In the genomic region with DNA sequence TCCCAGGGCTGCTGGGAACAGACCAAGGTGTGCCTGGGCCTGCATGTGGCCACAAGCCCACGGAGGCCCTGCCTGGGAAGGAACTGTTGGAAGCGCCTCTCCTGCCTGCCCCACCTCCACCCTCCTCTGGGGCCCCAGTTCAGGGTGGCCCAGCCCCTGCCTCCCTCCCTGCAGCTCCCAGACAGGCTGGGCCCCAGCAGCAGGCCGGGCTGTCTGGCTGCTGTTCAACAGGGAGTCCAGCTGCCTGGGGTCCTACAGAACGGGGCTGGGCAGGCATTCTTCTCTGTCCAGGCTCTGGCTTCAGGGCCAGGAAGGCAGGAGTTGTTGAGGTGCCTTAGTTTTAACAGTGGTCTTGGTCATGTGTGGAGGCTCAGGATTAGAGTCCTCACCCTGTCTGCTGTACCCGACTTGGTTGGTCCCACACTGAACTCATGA, we compare ENCODE assay signal across 12 cellular contexts. TPM values are rescaled to one million over a fixed set of nuclear protein-coding genes. Genes with fewer than 3 reads are reported as not detected.
DNase-seq lines count a peak whose midpoint lies in the region; ATAC-seq and TF ChIP-seq lines count a peak whose summit lies in the region.
"Had no signal": no experiment of that assay in that cellular context is flagged by ENCODE, and none has a peak within 500 bp of the region (broad histone marks: within the 10 kb centered on the region; RNA-seq: fewer than 3 reads in every experiment).

No MANE protein-coding gene starts in this region.

- no peak overlapping the region for H2AFZ ChIP-seq in SK-N-SH (ENCODE audit: low read depth)

- 82% methylated on average over 2 of the region's 5 CpGs for WGBS in SK-N-SH (ENCODE audit: low lambda C conversion rate)

- no peak for TF ChIP-seq EP300 in SK-N-SH (IDR thresholded peaks at IDR 0.05; ENCODE audit: borderline replicate concordance in 1 of 2, low read depth in 1 of 2, low read length in 1 of 2)

- H3K27me3 ChIP-seq in SK-N-SH (ENCODE audit: insufficient read depth) (no peaks in the 10 kb centered on the region), tibial artery (no peaks in the 10 kb centered on the region)

- H3K27ac Mint-ChIP-seq in nephron = peak overlapping the region; percentile 89 to 98 (median 98)
- no peak overlapping the region for H3K27ac Mint-ChIP-seq in activated naive CD4-positive, alpha-beta T cell treated with anti-CD3 and anti-CD28 coated beads, Interleukin-2, amount 10 ng/mL, durations not matched to agents 7 days and 5 days
- H3K27ac Mint-ChIP-seq in activated CD8-positive, alpha-beta T cell treated with anti-CD3 and anti-CD28 coated beads, Interleukin-2, amount 10 ng/mL, durations not matched to agents 7 days and 5 days = no peak overlapping the region
- H3K27ac Mint-ChIP-seq: activated naive CD8-positive, alpha-beta T cell treated with anti-CD3 and anti-CD28 coated beads, Interleukin-2, amount 50 U/mL, for 24 hours had no signal

- intact Hi-C loops in tibial artery (cut with DNase I; ENCODE audit: low total_unique reads) = no loop called here

- peak overlapping the region; percentile 13 to 58 (median 39) for H3K4me3 Mint-ChIP-seq in nephron
- H3K4me3 Mint-ChIP-seq in activated naive CD4-positive, alpha-beta T cell treated with anti-CD3 and anti-CD28 coated beads, Interleukin-2, amount 10 ng/mL, durations not matched to agents 7 days and 5 days = no peak overlapping the region
- no peak overlapping the region for H3K4me3 Mint-ChIP-seq in activated CD8-positive, alpha-beta T cell treated with anti-CD3 and anti-CD28 coated beads, Interleukin-2, amount 10 ng/mL, durations not matched to agents 7 days and 5 days
- H3K4me3 Mint-ChIP-seq: activated naive CD8-positive, alpha-beta T cell treated with anti-CD3 and anti-CD28 coated beads, Interleukin-2, amount 50 U/mL, for 24 hours had no signal

- H4K20me1 ChIP-seq in SK-N-SH (ENCODE audit: insufficient read depth) = peaks cover 22% of the 10 kb centered on the region

- H3K9ac ChIP-seq in SK-N-SH = no peak overlapping the region

- H3F3A ChIP-seq in SK-N-SH (replicated peaks; ENCODE audit: insufficient read depth) = no peaks in the 10 kb centered on the region

- TF ChIP-seq CTCF in SK-N-SH (IDR thresholded peaks at IDR 0.05) (no peak), fibroblast of villous mesenchyme (IDR thresholded peaks at IDR 0.05; ENCODE audit: insufficient read depth, low read depth, low read length) (no peak), nephron (IDR thresholded peaks at IDR 0.05; ENCODE audit: unreplicated experiment in 3 of 3) (no peak), tibial artery (IDR thresholded peaks at IDR 0.05) (no peak)

- H3K36me3 ChIP-seq in SK-N-SH (replicated peaks in 1 of 2; ENCODE audit: control insufficient read depth in 1 of 2, insufficient read depth in 2 of 2, low read length in 1 of 2) (no peaks in the 10 kb centered on the region), tibial artery (no peaks in the 10 kb centered on the region)

- CTCF ChIA-PET in SK-N-SH (lab: Yijun Ruan, JAX) = interaction anchor here (1.0 to 2.0 kb wide), 4 partner anchors 48 to 613 kb away, joined by 4 to 7 read pairs (median 4); no protein-coding TSS in a partner anchor
- CTCF ChIA-PET in activated naive CD4-positive, alpha-beta T cell treated with anti-CD3 and anti-CD28 coated beads, Interleukin-2, amount 10 ng/mL, durations not matched to agents 7 days and 5 days (lab: Charles Lee) = no interaction called here
- CTCF ChIA-PET in activated CD8-positive, alpha-beta T cell treated with anti-CD3 and anti-CD28 coated beads, Interleukin-2, amount 10 ng/mL, durations not matched to agents 7 days and 5 days (lab: Charles Lee) = no interaction called here

- H3K4me2 ChIP-seq in SK-N-SH = no peak overlapping the region

- H3K27ac ChIP-seq in SK-N-SH (ENCODE audit: low read depth in 2 of 2, low read length in 1 of 2) (peak overlapping the region in 1 of 2 experiments; percentile 60; a peak in 1 of 4 replicates), tibial artery (peak overlapping the region; percentile 74 to 79)
- H3K27ac ChIP-seq: epithelial cell of prostate had no signal

- H3K4me1 ChIP-seq in SK-N-SH (ENCODE audit: control insufficient read depth in 1 of 2, insufficient read depth in 2 of 2, low read depth in 1 of 2, low read length in 1 of 2) = peaks cover 0 to 51% of the 10 kb centered on the region in 2 experiments; a peak in 1 of 4 replicates
- H3K4me1 ChIP-seq in tibial artery = peaks cover 5 to 90% (median 71%) of the 10 kb centered on the region in 4 donors

- H3K36me3 Mint-ChIP-seq in nephron (ENCODE audit: low read depth) = no peaks in the 10 kb centered on the region
- H3K36me3 Mint-ChIP-seq in activated naive CD4-positive, alpha-beta T cell treated with anti-CD3 and anti-CD28 coated beads, Interleukin-2, amount 10 ng/mL, durations not matched to agents 7 days and 5 days = no peaks in the 10 kb centered on the region
- H3K36me3 Mint-ChIP-seq in activated CD8-positive, alpha-beta T cell treated with anti-CD3 and anti-CD28 coated beads, Interleukin-2, amount 10 ng/mL, durations not matched to agents 7 days and 5 days (ENCODE audit: low read depth) = no peaks in the 10 kb centered on the region

- H3K27me3 Mint-ChIP-seq in nephron (ENCODE audit: low read depth) = no peaks in the 10 kb centered on the region
- H3K27me3 Mint-ChIP-seq in activated naive CD4-positive, alpha-beta T cell treated with anti-CD3 and anti-CD28 coated beads, Interleukin-2, amount 10 ng/mL, durations not matched to agents 7 days and 5 days = no peaks in the 10 kb centered on the region
- H3K27me3 Mint-ChIP-seq in activated CD8-positive, alpha-beta T cell treated with anti-CD3 and anti-CD28 coated beads, Interleukin-2, amount 10 ng/mL, durations not matched to agents 7 days and 5 days (ENCODE audit: low read depth) = no peaks in the 10 kb centered on the region
- H3K27me3 Mint-ChIP-seq: activated naive CD8-positive, alpha-beta T cell treated with anti-CD3 and anti-CD28 coated beads, Interleukin-2, amount 50 U/mL, for 24 hours had no signal

- H3K79me2 ChIP-seq in SK-N-SH (ENCODE audit: insufficient read depth) = no peaks in the 10 kb centered on the region

- POLR2A ChIA-PET in SK-N-SH (lab: Yijun Ruan, JAX) = interaction anchor here (1.9 kb wide), 1 partner anchor 11 kb away, joined by 10 read pairs; no protein-coding TSS in a partner anchor
- POLR2A ChIA-PET in activated CD8-positive, alpha-beta T cell treated with anti-CD3 and anti-CD28 coated beads, Interleukin-2, amount 10 ng/mL, durations not matched to agents 7 days and 5 days (lab: Charles Lee) = no interaction called here

- H3K9me3 ChIP-seq in SK-N-SH = no peaks in the 10 kb centered on the region
- H3K9me3 ChIP-seq in tibial artery = no peaks in the 10 kb centered on the region

- no peaks in the 10 kb centered on the region for H3K9me3 Mint-ChIP-seq in nephron
- H3K9me3 Mint-ChIP-seq in activated naive CD4-positive, alpha-beta T cell treated with anti-CD3 and anti-CD28 coated beads, Interleukin-2, amount 10 ng/mL, durations not matched to agents 7 days and 5 days = no peaks in the 10 kb centered on the region
- H3K9me3 Mint-ChIP-seq in activated CD8-positive, alpha-beta T cell treated with anti-CD3 and anti-CD28 coated beads, Interleukin-2, amount 10 ng/mL, durations not matched to agents 7 days and 5 days (ENCODE audit: insufficient read depth) = no peaks in the 10 kb centered on the region
- H3K9me3 Mint-ChIP-seq: activated naive CD8-positive, alpha-beta T cell treated with anti-CD3 and anti-CD28 coated beads, Interleukin-2, amount 50 U/mL, for 24 hours had no signal

- DNase-seq in SK-N-SH (peak; percentile 72), fibroblast of villous mesenchyme (ENCODE audit: low read depth) (peak; percentile 25), tibial artery (peak in 1 of 2 donors; percentile 68), NCI-H1105 (lab: John Stamatoyannopoulos, UW) (no peak), HK-2 (ENCODE audit: unreplicated experiment) (no peak)
- DNase-seq in activated naive CD4-positive, alpha-beta T cell treated with anti-CD3 and anti-CD28 coated beads, Interleukin-2, amount 10 ng/mL, durations not matched to agents 7 days and 5 days = no peak
- no peak for DNase-seq in activated CD8-positive, alpha-beta T cell treated with anti-CD3 and anti-CD28 coated beads, Interleukin-2, amount 10 ng/mL, durations not matched to agents 7 days and 5 days
- DNase-seq: activated CD4-positive, alpha-beta T cell treated with anti-CD3 and anti-CD28 coated beads, Interleukin-2, amount 50 U/mL, for 4 hours; activated naive CD8-positive, alpha-beta T cell treated with anti-CD3 and anti-CD28 coated beads, Interleukin-2, amount 50 U/mL, for 24 hours; NCI-H510A had no signal

- ATAC-seq in activated CD8-positive, alpha-beta T cell treated with anti-CD3 and anti-CD28 coated beads, Interleukin-2, amount 10 ng/mL, durations not matched to agents 7 days and 5 days = no peak
- ATAC-seq: activated naive CD8-positive, alpha-beta T cell treated with anti-CD3 and anti-CD28 coated beads, Interleukin-2, amount 50 U/mL, for 24 hours had no signal

- H3K4me3 ChIP-seq in SK-N-SH (ENCODE audit: low read depth in 2 of 2, low read length in 1 of 2) (no peak overlapping the region), fibroblast of villous mesenchyme (ENCODE audit: low read depth, low read length) (no peak overlapping the region), tibial artery (no peak overlapping the region)

- H3K9me2 ChIP-seq in SK-N-SH = no peaks in the 10 kb centered on the region

- peak; percentile 3; the same call in 1 of the 2 replicates for TF ChIP-seq RAD21 in SK-N-SH (IDR thresholded peaks at IDR 0.05; ENCODE audit: low read length)

- H3K4me1 Mint-ChIP-seq in nephron = peaks cover 78% of the 10 kb centered on the region
- no peaks in the 10 kb centered on the region for H3K4me1 Mint-ChIP-seq in activated naive CD4-positive, alpha-beta T cell treated with anti-CD3 and anti-CD28 coated beads, Interleukin-2, amount 10 ng/mL, durations not matched to agents 7 days and 5 days
- no peaks in the 10 kb centered on the region for H3K4me1 Mint-ChIP-seq in activated CD8-positive, alpha-beta T cell treated with anti-CD3 and anti-CD28 coated beads, Interleukin-2, amount 10 ng/mL, durations not matched to agents 7 days and 5 days (ENCODE audit: low read depth)

TF ChIP-seq in SK-N-SH, 30 proteins besides CTCF, POLR2A, EP300 and RAD21:
- TF ChIP-seq SMC3 (IDR thresholded peaks at IDR 0.05; ENCODE audit: low read depth, low read length) (no peak), CHD2 (IDR thresholded peaks at IDR 0.05; ENCODE audit: low read length, partially characterized antibody) (peak; percentile 50), MXI1 (IDR thresholded peaks at IDR 0.05; ENCODE audit: low read depth, low read length) (peak; percentile 38; the same call in 1 of the 2 replicates)

RNA-seq across cellular contexts. Expression of gene PRDM11, which starts 11.8 kb away (rescaled TPM):
- 3.8 and 4.5 TPM in 2 replicates for polyA plus RNA-seq in SK-N-SH (2012; rRNA removed)
- 2.2 and 3.6 TPM in 2 replicates for polyA plus RNA-seq in SK-N-SH (2012; cell fraction: cytosol; rRNA removed)
- polyA plus RNA-seq in SK-N-SH (2012; cell fraction: nucleus; rRNA removed) = 7.5 and 8.0 TPM in 2 replicates
- total RNA-seq in fibroblast of villous mesenchyme = 4.2 and 6.5 TPM in 2 replicates
- total RNA-seq in activated CD8-positive, alpha-beta T cell treated with anti-CD3 and anti-CD28 coated beads, Interleukin-2, amount 10 ng/mL, durations not matched to agents 7 days and 5 days = 1 to 10 TPM; 3.5 to 3.6 TPM

Comparison
In these comparisons a context has a peak if more than half of its experiments do, and no peak if none do; other contexts are left out.
1. DNase-seq: peak in SK-N-SH (single experiment) and fibroblast of villous mesenchyme (single experiment); none in activated naive CD4-positive, alpha-beta T cell treated with anti-CD3 and anti-CD28 coated beads, Interleukin-2, amount 10 ng/mL, durations not matched to agents 7 days and 5 days (single experiment), NCI-H1105 (single experiment), HK-2 (single experiment) and activated CD8-positive, alpha-beta T cell treated with anti-CD3 and anti-CD28 coated beads, Interleukin-2, amount 10 ng/mL, durations not matched to agents 7 days and 5 days (single experiment).
2. H3K27ac Mint-ChIP-seq: peak in nephron (3 of 3); none in activated naive CD4-positive, alpha-beta T cell treated with anti-CD3 and anti-CD28 coated beads, Interleukin-2, amount 10 ng/mL, durations not matched to agents 7 days and 5 days (single experiment) and activated CD8-positive, alpha-beta T cell treated with anti-CD3 and anti-CD28 coated beads, Interleukin-2, amount 10 ng/mL, durations not matched to agents 7 days and 5 days (single experiment).
3. H3K4me3 Mint-ChIP-seq: peak in nephron (3 of 3); none in activated naive CD4-positive, alpha-beta T cell treated with anti-CD3 and anti-CD28 coated beads, Interleukin-2, amount 10 ng/mL, durations not matched to agents 7 days and 5 days (single experiment) and activated CD8-positive, alpha-beta T cell treated with anti-CD3 and anti-CD28 coated beads, Interleukin-2, amount 10 ng/mL, durations not matched to agents 7 days and 5 days (single experiment).